In genomic region chr3:112498916-112499315, GRCh38 we compare ENCODE assay signal across 11 cellular contexts. TPM values are rescaled to one million over a fixed set of nuclear protein-coding genes. Genes with fewer than 3 reads are reported as not detected.
DNase-seq lines count a peak whose midpoint lies in the region; ATAC-seq, FAIRE-seq and TF ChIP-seq lines count a peak whose summit lies in the region.
"Had no signal": no experiment of that assay in that cellular context is flagged by ENCODE, and none has a peak within 500 bp of the region (broad histone marks: within the 10 kb centered on the region; RNA-seq: fewer than 3 reads in every experiment).

No MANE protein-coding gene starts in this region.

- ATAC-seq in CD8-positive, alpha-beta T cell: peak; percentile 37
- peak; percentile 30 for ATAC-seq in GM19351 (IDR thresholded peaks at IDR 0.05; ENCODE audit: unreplicated experiment)
- peak; percentile 29 for ATAC-seq in HG03045 (IDR thresholded peaks at IDR 0.05; ENCODE audit: unreplicated experiment)
- ATAC-seq in activated T-helper 17 cell treated with anti-CD3 and anti-CD28 coated beads, Interleukin-2, amount 50 U/mL, for 72 hours (replicated peaks): peak; percentile 30

- POLR2A ChIA-PET in CD8-positive, alpha-beta T cell (lab: Charles Lee): interaction anchor here (1.0 to 2.7 kb wide), 4 partner anchors 10 to 137 kb away, joined by 3 to 9 read pairs (median 3); no protein-coding TSS in a partner anchor

- H3K27me3 ChIP-seq in CD8-positive, alpha-beta T cell (ENCODE audit: insufficient read depth, low read length): no peaks in the 10 kb centered on the region

- H3K27me3 Mint-ChIP-seq in CD8-positive, alpha-beta T cell (ENCODE audit: low read depth): no peaks in the 10 kb centered on the region
- no peaks in the 10 kb centered on the region for H3K27me3 Mint-ChIP-seq in activated T-helper 17 cell treated with anti-CD3 and anti-CD28 coated beads, Interleukin-2, amount 50 U/mL, for 72 hours
- H3K27me3 Mint-ChIP-seq: type B pancreatic cell had no signal

- H3K36me3 Mint-ChIP-seq in CD8-positive, alpha-beta T cell: peaks cover 24% of the 10 kb centered on the region
- peaks cover 8% of the 10 kb centered on the region for H3K36me3 Mint-ChIP-seq in activated T-helper 17 cell treated with anti-CD3 and anti-CD28 coated beads, Interleukin-2, amount 50 U/mL, for 72 hours (ENCODE audit: low read depth)
- H3K36me3 Mint-ChIP-seq: type B pancreatic cell had no signal

- peaks cover 4% of the 10 kb centered on the region for H3K9me3 Mint-ChIP-seq in CD8-positive, alpha-beta T cell
- H3K9me3 Mint-ChIP-seq in activated T-helper 17 cell treated with anti-CD3 and anti-CD28 coated beads, Interleukin-2, amount 50 U/mL, for 72 hours: no peaks in the 10 kb centered on the region
- H3K9me3 Mint-ChIP-seq: type B pancreatic cell had no signal

- peak overlapping the region; percentile 90 for H3K27ac Mint-ChIP-seq in CD8-positive, alpha-beta T cell
- peak overlapping the region; percentile 91 for H3K27ac Mint-ChIP-seq in activated T-helper 17 cell treated with anti-CD3 and anti-CD28 coated beads, Interleukin-2, amount 50 U/mL, for 72 hours
- H3K27ac Mint-ChIP-seq: type B pancreatic cell had no signal

- intact Hi-C loops in CD8-positive, alpha-beta T cell (cut with DNase I, micrococcal nuclease): loop anchor here in 1 of 2 experiments (2.0 to 5.0 kb wide), 2 partner anchors 16 to 37 kb away; no protein-coding TSS in a partner anchor

- peaks cover 61% of the 10 kb centered on the region for H3K4me1 Mint-ChIP-seq in CD8-positive, alpha-beta T cell (ENCODE audit: low read depth)
- peaks cover 30% of the 10 kb centered on the region for H3K4me1 Mint-ChIP-seq in activated T-helper 17 cell treated with anti-CD3 and anti-CD28 coated beads, Interleukin-2, amount 50 U/mL, for 72 hours

- no peaks in the 10 kb centered on the region for H3K9me3 ChIP-seq in CD8-positive, alpha-beta T cell (ENCODE audit: low read length)

- TF ChIP-seq CTCF in CD8-positive, alpha-beta T cell (IDR thresholded peaks at IDR 0.05): no peak
- TF ChIP-seq CTCF in D721Med (IDR thresholded peaks at IDR 0.05; ENCODE audit: insufficient read depth, missing control alignments): no peak

- no peak for DNase-seq in CD8-positive, alpha-beta T cell
- DNase-seq in HuH-7 (ENCODE audit: low spot score) (no peak), D721Med (ENCODE audit: insufficient read length, low spot score) (no peak), NCI-H1048 (lab: John Stamatoyannopoulos, UW) (no peak), AG08396 (ENCODE audit: low spot score) (no peak)
- DNase-seq: GOT3, NCI-H2029 treated with DMSO at 0.1 percent for 48 hours had no signal

- no peaks in the 10 kb centered on the region for H3K36me3 ChIP-seq in CD8-positive, alpha-beta T cell (ENCODE audit: insufficient read depth, low read length)

- H3K27ac ChIP-seq in CD8-positive, alpha-beta T cell (ENCODE audit: low read depth, low read length): peak overlapping the region; percentile 48

- no peak for FAIRE-seq in D721Med (lab: Jason Lieb, UNC)

- H3K4me1 ChIP-seq in CD8-positive, alpha-beta T cell (ENCODE audit: insufficient read depth, low read length): peaks cover 35% of the 10 kb centered on the region

- H3K4me3 Mint-ChIP-seq in CD8-positive, alpha-beta T cell: peak overlapping the region; percentile 88
- peak overlapping the region; percentile 95 for H3K4me3 Mint-ChIP-seq in activated T-helper 17 cell treated with anti-CD3 and anti-CD28 coated beads, Interleukin-2, amount 50 U/mL, for 72 hours
- H3K4me3 Mint-ChIP-seq: type B pancreatic cell had no signal

- H3K4me3 ChIP-seq in CD8-positive, alpha-beta T cell (ENCODE audit: low read depth, low read length): peak overlapping the region; percentile 31

- CTCF ChIA-PET in CD8-positive, alpha-beta T cell (lab: Charles Lee): interaction anchor here (1.5 to 2.0 kb wide), 2 partner anchors 24 to 206 kb away, joined by 3 to 6 read pairs; no protein-coding TSS in a partner anchor

RNA-seq across cellular contexts. Expression of gene BTLA, which starts 0.4 kb away (rescaled TPM):
- total RNA-seq in CD8-positive, alpha-beta T cell: 1 to 10 TPM; 3.0 to 4.6 TPM
- 10 to 100 TPM; 10.4 to 14.2 TPM for total RNA-seq in activated T-helper 17 cell treated with anti-CD3 and anti-CD28 coated beads, Interleukin-2, amount 50 U/mL, for 72 hours
